Comparison of ENCODE assay signal across 8 cellular contexts in the genomic region with DNA sequence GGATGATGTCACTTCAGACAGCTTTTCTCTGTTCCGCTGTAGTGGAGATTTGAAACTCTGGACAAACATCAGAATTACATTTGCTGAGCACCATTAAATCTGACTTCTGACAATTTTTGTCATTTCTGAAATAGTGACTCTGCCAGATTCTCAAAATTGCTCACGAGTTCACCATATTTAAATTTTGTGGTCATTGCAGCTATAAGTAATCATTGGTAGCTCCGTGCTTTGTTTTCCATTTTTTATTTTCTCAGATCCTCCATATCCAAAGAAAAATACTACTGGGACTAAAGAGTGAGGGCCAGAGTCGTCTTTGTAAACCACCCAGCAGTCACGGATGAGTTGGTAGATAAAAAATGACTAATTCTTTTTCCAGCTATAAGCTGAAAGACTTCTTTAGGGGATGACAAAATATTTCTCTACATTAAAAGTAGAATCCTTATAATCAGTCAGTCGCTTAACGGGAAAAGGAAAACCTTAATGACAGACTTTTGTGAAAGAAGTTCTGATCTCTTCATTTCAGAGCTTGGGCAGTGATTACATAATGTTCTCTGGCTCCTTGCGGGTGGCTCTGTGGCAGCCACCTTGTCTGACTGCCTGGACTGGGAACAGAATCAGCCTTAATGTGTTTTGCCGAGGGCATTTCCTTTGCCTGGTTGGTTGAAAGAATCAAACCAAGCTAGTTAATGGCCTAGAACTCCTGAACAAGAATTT. TPM values are rescaled to one million over a fixed set of nuclear protein-coding genes. Genes with fewer than 3 reads are reported as not detected.
DNase-seq lines count a peak whose midpoint lies in the region; ATAC-seq and TF ChIP-seq lines count a peak whose summit lies in the region.

No MANE protein-coding gene starts in this region.

- no peak overlapping the region for H4K8ac ChIP-seq in mesenchymal stem cell (ENCODE audit: low read length)

- peak overlapping the region; percentile 69 for H3K4me3 Mint-ChIP-seq in activated CD8-positive, alpha-beta memory T cell treated with anti-CD3 and anti-CD28 coated beads, Interleukin-2, amount 10 ng/mL, durations not matched to agents 7 days and 5 days

- no peak for DNase-seq in activated CD8-positive, alpha-beta memory T cell treated with anti-CD3 and anti-CD28 coated beads, Interleukin-2, amount 10 ng/mL, durations not matched to agents 7 days and 5 days
- DNase-seq in activated CD8-positive, alpha-beta memory T cell treated with anti-CD3 and anti-CD28 coated beads, Interleukin-2, amount 50 U/mL, for 48 hours = no peak
- DNase-seq in RPMI7951 (ENCODE audit: low read depth) (peak; percentile 79), mesenchymal stem cell (peak; percentile 54), tibial nerve (ENCODE audit: low spot score in 2 of 2) (no peak)

- H3K18ac ChIP-seq in mesenchymal stem cell (ENCODE audit: low read depth in 1 of 2, low read length in 2 of 2) = no peak overlapping the region

- H3K4me1 Mint-ChIP-seq in activated CD8-positive, alpha-beta memory T cell treated with anti-CD3 and anti-CD28 coated beads, Interleukin-2, amount 10 ng/mL, durations not matched to agents 7 days and 5 days = peaks cover 40% of the 10 kb centered on the region

- H3K9ac ChIP-seq in duodenal mucosa (ENCODE audit: low read depth in 1 of 2, low read length in 2 of 2) = peak overlapping the region; percentile 99 to 100
- peak overlapping the region; percentile 98 for H3K9ac ChIP-seq in mesenchymal stem cell (ENCODE audit: low read length)

- no peak overlapping the region for H3K4ac ChIP-seq in mesenchymal stem cell (ENCODE audit: low read depth in 1 of 2, low read length in 2 of 2)

- H3K27me3 Mint-ChIP-seq in activated CD8-positive, alpha-beta memory T cell treated with anti-CD3 and anti-CD28 coated beads, Interleukin-2, amount 10 ng/mL, durations not matched to agents 7 days and 5 days = peaks cover 15% of the 10 kb centered on the region

- peak overlapping the region; percentile 73 for H3K4me2 ChIP-seq in mesenchymal stem cell (ENCODE audit: low read length, poor library complexity, severe bottlenecking)

- no peak overlapping the region for H3K14ac ChIP-seq in mesenchymal stem cell (ENCODE audit: low read length in 2 of 2)

- H3K9me3 ChIP-seq in duodenal mucosa (ENCODE audit: control insufficient read depth in 1 of 2, low read length in 2 of 2) (no peaks in the 10 kb centered on the region), mesenchymal stem cell (ENCODE audit: control insufficient read depth, low read length) (no peaks in the 10 kb centered on the region), tibial nerve (no peaks in the 10 kb centered on the region)

- H3K9me3 Mint-ChIP-seq in activated CD8-positive, alpha-beta memory T cell treated with anti-CD3 and anti-CD28 coated beads, Interleukin-2, amount 10 ng/mL, durations not matched to agents 7 days and 5 days (ENCODE audit: low read depth) = no peaks in the 10 kb centered on the region

- H3K27me3 ChIP-seq in duodenal mucosa (ENCODE audit: control insufficient read depth in 1 of 2, insufficient read depth in 2 of 2, low read length in 2 of 2) = no peaks in the 10 kb centered on the region
- no peaks in the 10 kb centered on the region for H3K27me3 ChIP-seq in mesenchymal stem cell (ENCODE audit: control insufficient read depth in 1 of 2, insufficient read depth in 1 of 2, low read length in 2 of 2)
- H3K27me3 ChIP-seq in tibial nerve = no peaks in the 10 kb centered on the region

- no peak overlapping the region for H2AK5ac ChIP-seq in mesenchymal stem cell (ENCODE audit: low read length, severe bottlenecking)

- no peak overlapping the region for H2BK120ac ChIP-seq in mesenchymal stem cell (ENCODE audit: low read depth, low read length)

- H3K36me3 Mint-ChIP-seq in activated CD8-positive, alpha-beta memory T cell treated with anti-CD3 and anti-CD28 coated beads, Interleukin-2, amount 10 ng/mL, durations not matched to agents 7 days and 5 days = peaks cover 23% of the 10 kb centered on the region

- no peak overlapping the region for H4K91ac ChIP-seq in mesenchymal stem cell (ENCODE audit: low read length)

- no peak for ATAC-seq in activated CD8-positive, alpha-beta memory T cell treated with anti-CD3 and anti-CD28 coated beads, Interleukin-2, amount 10 ng/mL, durations not matched to agents 7 days and 5 days
- ATAC-seq in HG02798 (IDR thresholded peaks at IDR 0.05; ENCODE audit: poor library complexity, unreplicated experiment) = peak; percentile 44
- no peak for ATAC-seq in GM21367 (IDR thresholded peaks at IDR 0.05; ENCODE audit: unreplicated experiment)

- peak in 1 of 2 donors; percentile 76 for TF ChIP-seq EP300 in tibial nerve (IDR thresholded peaks at IDR 0.05)

- peak in 1 of 2 donors; percentile 51 for TF ChIP-seq POLR2A in tibial nerve (IDR thresholded peaks at IDR 0.05)

- no peak overlapping the region for H2BK5ac ChIP-seq in mesenchymal stem cell (ENCODE audit: low read depth, low read length, poor library complexity, severe bottlenecking)

- peak overlapping the region; percentile 40 for H3K27ac Mint-ChIP-seq in activated CD8-positive, alpha-beta memory T cell treated with anti-CD3 and anti-CD28 coated beads, Interleukin-2, amount 10 ng/mL, durations not matched to agents 7 days and 5 days

- H3K4me3 ChIP-seq in duodenal mucosa (ENCODE audit: low read depth in 1 of 2, low read length in 2 of 2) (peak overlapping the region; percentile 89 to 94), mesenchymal stem cell (ENCODE audit: insufficient read depth in 1 of 2, low read depth in 1 of 2, low read length in 2 of 2) (peak overlapping the region in 1 of 2 experiments; percentile 93), tibial nerve (peak overlapping the region; percentile 69 to 100 (median 87))

- H3K4me1 ChIP-seq in duodenal mucosa (ENCODE audit: control insufficient read depth in 1 of 2, insufficient read depth in 2 of 2, low read length in 2 of 2) (peaks cover 42 to 43% of the 10 kb centered on the region in 2 donors), mesenchymal stem cell (ENCODE audit: control insufficient read depth, insufficient read depth, low read depth, low read length) (peaks cover 6% of the 10 kb centered on the region), tibial nerve (peaks cover 0 to 70% (median 24%) of the 10 kb centered on the region in 4 donors)

- no peak for TF ChIP-seq CTCF in tibial nerve (IDR thresholded peaks at IDR 0.05)

- no peak overlapping the region for H3K23ac ChIP-seq in mesenchymal stem cell (ENCODE audit: low read length in 2 of 2)

- no peak overlapping the region for H2BK12ac ChIP-seq in mesenchymal stem cell (ENCODE audit: low read length in 2 of 2)

- H2BK15ac ChIP-seq in mesenchymal stem cell (ENCODE audit: low read depth, poor library complexity, severe bottlenecking) = no peak overlapping the region

- H3K36me3 ChIP-seq in duodenal mucosa (ENCODE audit: control insufficient read depth in 1 of 2, insufficient read depth in 2 of 2, low read length in 2 of 2) = peaks cover 2 to 15% of the 10 kb centered on the region in 2 donors
- H3K36me3 ChIP-seq in mesenchymal stem cell (ENCODE audit: control insufficient read depth in 1 of 2, insufficient read depth in 2 of 2, low read depth in 1 of 2, low read length in 2 of 2) = peaks cover 4 to 23% of the 10 kb centered on the region in 2 experiments
- H3K36me3 ChIP-seq in tibial nerve = peaks cover 0 to 13% (median 0%) of the 10 kb centered on the region in 3 donors

- H3K27ac ChIP-seq in duodenal mucosa (ENCODE audit: low read depth, low read length) (peak overlapping the region; percentile 53), mesenchymal stem cell (ENCODE audit: low read length, poor library complexity, severe bottlenecking) (peak overlapping the region; percentile 65), tibial nerve (peak overlapping the region; percentile 96 to 100 (median 100))

- no peak overlapping the region for H2AFZ ChIP-seq in mesenchymal stem cell (ENCODE audit: low read depth, low read length)

- H3K79me1 ChIP-seq in mesenchymal stem cell (replicated peaks; ENCODE audit: low read length, poor library complexity, severe bottlenecking) = peaks cover 6% of the 10 kb centered on the region

- CTCF ChIA-PET in activated CD8-positive, alpha-beta memory T cell treated with anti-CD3 and anti-CD28 coated beads, Interleukin-2, amount 10 ng/mL, durations not matched to agents 7 days and 5 days (lab: Charles Lee) = interaction anchor here (0.7 to 2.0 kb wide), 7 partner anchors 57 to 534 kb away, joined by 3 to 9 read pairs (median 4); a partner anchor contains a TSS

- 34% methylated on average over 5 of the region's 9 CpGs for WGBS in mesenchymal stem cell
- 2% methylated on average over 9 of the region's 9 CpGs for WGBS in tibial nerve, 2 donors

RNA-seq across cellular contexts. Expression of a gene that starts 2.3 kb away (rescaled TPM):
- 100 to 1,000 TPM; 163 to 197 TPM for total RNA-seq in activated CD8-positive, alpha-beta memory T cell treated with anti-CD3 and anti-CD28 coated beads, Interleukin-2, amount 10 ng/mL, durations not matched to agents 7 days and 5 days
- total RNA-seq in RPMI7951 (2014; rRNA removed; shearing (Covaris generic)) = 164 and 232 TPM in 2 replicates
- polyA plus RNA-seq in mesenchymal stem cell (2013, experiment 1 of 2) = 356 TPM
- polyA plus RNA-seq in mesenchymal stem cell (2013, experiment 2 of 2) = 375 TPM
- total RNA-seq in tibial nerve = 100 to 1,000 TPM; 476 to 770 (median 612) TPM

Comparison
In these comparisons a context has a peak if more than half of its experiments do, and no peak if none do; other contexts are left out.
1. DNase-seq: peak in RPMI7951 (single experiment) and mesenchymal stem cell (single experiment); none in activated CD8-positive, alpha-beta memory T cell treated with anti-CD3 and anti-CD28 coated beads, Interleukin-2, amount 10 ng/mL, durations not matched to agents 7 days and 5 days (single experiment), activated CD8-positive, alpha-beta memory T cell treated with anti-CD3 and anti-CD28 coated beads, Interleukin-2, amount 50 U/mL, for 48 hours (single experiment) and tibial nerve (0 of 2).
2. Peak in every context shown above with its lines, with median percentiles within 50 percentile points of each other: H3K27ac ChIP-seq.